In genomic region chr7:97027427-97028234, GRCh38 we compare ENCODE assay signal across 1 cellular context.
TF ChIP-seq lines count a peak whose summit lies in the region.

No MANE protein-coding gene starts in this region.

TF ChIP-seq in HepG2, 621 proteins besides CTCF, POLR2A, EP300 and RAD21 (continued from another document and continues in another):
- TF ChIP-seq ZBED4 (CRISPR knock-in tag; IDR thresholded peaks at IDR 0.05; ENCODE audit: borderline replicate concordance) (0 out of 2 replicates have a peak, but pooled peaks have one; percentile 55), CEBPG (CRISPR knock-in tag; IDR thresholded peaks at IDR 0.05) (peak; percentile 92), ZC3H4 (CRISPR knock-in tag; IDR thresholded peaks at IDR 0.05; ENCODE audit: borderline replicate concordance) (no peak), ZNF18 (CRISPR knock-in tag; IDR thresholded peaks at IDR 0.05; ENCODE audit: insufficient replicate concordance) (no peak), ZNF850 (CRISPR knock-in tag; conservative IDR thresholded peaks at IDR 0.05) (no peak), ZNF572 (CRISPR knock-in tag; IDR thresholded peaks at IDR 0.05) (no peak), ZNF605 (CRISPR knock-in tag; IDR thresholded peaks at IDR 0.05) (peak; percentile 61; the same call in 1 of the 2 replicates), IRF9 (CRISPR knock-in tag; IDR thresholded peaks at IDR 0.05; ENCODE audit: borderline replicate concordance) (no peak), NFE2L2 (IDR thresholded peaks at IDR 0.05; ENCODE audit: low read length) (no peak), REXO4 (CRISPR knock-in tag; IDR thresholded peaks at IDR 0.05; ENCODE audit: borderline replicate concordance) (no peak), MYC (CRISPR knock-in tag; IDR thresholded peaks at IDR 0.05; ENCODE audit: borderline replicate concordance) (no peak), MIER2 (CRISPR knock-in tag; IDR thresholded peaks at IDR 0.05) (no peak), MIXL1 (CRISPR knock-in tag; IDR thresholded peaks at IDR 0.05) (peak; percentile 11; the same call in 1 of the 2 replicates), ISL2 (CRISPR knock-in tag; IDR thresholded peaks at IDR 0.05) (no peak), TERF1 (CRISPR knock-in tag; IDR thresholded peaks at IDR 0.05) (no peak), ESRRA (CRISPR knock-in tag; IDR thresholded peaks at IDR 0.05; ENCODE audit: low read depth) (no peak), CEBPB (IDR thresholded peaks at IDR 0.05; ENCODE audit: borderline replicate concordance, low read depth, low read length) (peak; percentile 78; the same call in 1 of the 2 replicates), NONO (IDR thresholded peaks at IDR 0.05) (no peak), NONO (CRISPR knock-in tag; conservative IDR thresholded peaks at IDR 0.05) (no peak), ZBTB8A (CRISPR knock-in tag; IDR thresholded peaks at IDR 0.05; ENCODE audit: borderline replicate concordance, low read depth) (no peak), ZNF296 (CRISPR knock-in tag; conservative IDR thresholded peaks at IDR 0.05) (no peak), RCOR2 (CRISPR knock-in tag; IDR thresholded peaks at IDR 0.05) (no peak), ZNF674 (CRISPR knock-in tag; IDR thresholded peaks at IDR 0.05; ENCODE audit: low read depth) (no peak), ZNF614 (CRISPR knock-in tag; IDR thresholded peaks at IDR 0.05; ENCODE audit: borderline replicate concordance) (0 out of 2 replicates have a peak, but pooled peaks have one; percentile 57), ZNF704 (CRISPR knock-in tag; IDR thresholded peaks at IDR 0.05; ENCODE audit: borderline replicate concordance) (no peak), HOMEZ (CRISPR knock-in tag; IDR thresholded peaks at IDR 0.05; ENCODE audit: low read depth) (no peak), XBP1 (CRISPR knock-in tag; IDR thresholded peaks at IDR 0.05) (no peak), ZNF597 (CRISPR knock-in tag; IDR thresholded peaks at IDR 0.05) (no peak), FOXK2 (IDR thresholded peaks at IDR 0.05) (no peak), MAFF (IDR thresholded peaks at IDR 0.05; ENCODE audit: low read depth, low read length) (no peak), SAFB2 (CRISPR knock-in tag; IDR thresholded peaks at IDR 0.05; ENCODE audit: borderline replicate concordance, low read depth) (no peak), MAZ (IDR thresholded peaks at IDR 0.05; ENCODE audit: borderline replicate concordance, low read depth, low read length) (no peak), MAZ (CRISPR knock-in tag; IDR thresholded peaks at IDR 0.05; ENCODE audit: low read depth) (peak; percentile 50; the same call in 1 of the 2 replicates), E2F1 (CRISPR knock-in tag; IDR thresholded peaks at IDR 0.05) (no peak), ZNF34 (CRISPR knock-in tag; IDR thresholded peaks at IDR 0.05; ENCODE audit: borderline replicate concordance) (no peak), SIN3B (IDR thresholded peaks at IDR 0.05; ENCODE audit: low read length) (no peak), ZNF276 (CRISPR knock-in tag; IDR thresholded peaks at IDR 0.05; ENCODE audit: low read depth) (no peak), ZFP41 (CRISPR knock-in tag; IDR thresholded peaks at IDR 0.05; ENCODE audit: borderline replicate concordance) (no peak), SRSF4 (IDR thresholded peaks at IDR 0.05; ENCODE audit: low read depth, low read length, poor library complexity, severe bottlenecking) (no peak), ZNF24 (IDR thresholded peaks at IDR 0.05) (no peak), ZNF264 (CRISPR knock-in tag; IDR thresholded peaks at IDR 0.05) (no peak), AFF4 (CRISPR knock-in tag; IDR thresholded peaks at IDR 0.05) (no peak), MXD1 (CRISPR knock-in tag; IDR thresholded peaks at IDR 0.05) (no peak), ZNF101 (CRISPR knock-in tag; IDR thresholded peaks at IDR 0.05; ENCODE audit: borderline replicate concordance, low read depth) (no peak), ZNF709 (CRISPR knock-in tag; IDR thresholded peaks at IDR 0.05) (no peak)
